Comparison of ENCODE assay signal across 1 cellular context in the genomic region with DNA sequence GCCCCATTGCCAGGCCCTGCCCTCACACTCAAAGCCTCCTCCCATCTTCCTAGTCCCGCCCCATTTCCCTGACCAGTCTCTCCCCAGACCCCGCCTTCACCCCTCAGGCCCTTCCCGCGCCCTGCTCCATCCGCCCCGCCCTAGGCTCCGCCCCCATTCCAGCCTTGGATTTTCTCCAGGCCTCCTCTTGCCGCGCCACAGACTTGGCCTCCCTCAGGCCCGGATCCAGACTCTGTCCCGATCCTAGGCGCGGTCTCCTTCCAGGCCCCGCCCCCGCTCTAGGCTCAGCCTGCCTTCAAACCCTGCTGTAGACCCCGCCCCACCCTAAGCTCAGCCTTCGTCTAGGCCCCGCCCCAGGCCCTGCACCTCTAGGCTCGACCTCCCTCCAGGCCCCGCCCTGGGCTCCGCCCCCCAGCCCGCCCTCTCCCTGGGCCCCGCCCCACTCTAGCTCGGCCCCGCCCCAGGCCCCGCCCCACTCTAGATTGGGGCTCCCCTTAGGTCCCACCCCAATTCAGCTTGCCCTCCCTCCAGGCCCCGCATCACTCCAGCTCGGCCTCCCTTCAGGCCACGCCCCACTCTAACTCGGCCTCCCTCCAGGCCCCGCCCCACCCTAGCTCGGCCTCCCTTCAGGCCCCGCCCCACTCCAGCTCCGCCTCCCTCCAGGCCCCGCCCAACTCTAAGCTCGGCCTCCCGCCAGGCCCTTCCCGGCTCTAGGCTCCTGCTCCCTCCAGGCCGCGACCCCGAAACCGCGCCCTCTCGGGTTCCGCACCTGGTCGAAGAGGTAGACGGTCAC.
A peak's percentile ranks its signal among the peaks of the same experiment; 100 is the strongest.
TF ChIP-seq lines count a peak whose summit lies in the region.

No MANE protein-coding gene starts in this region.

TF ChIP-seq in K562, 482 proteins besides CTCF, POLR2A, EP300 and RAD21 (continues in another document):
- TF ChIP-seq THRAP3 (IDR thresholded peaks at IDR 0.05; ENCODE audit: borderline replicate concordance) (no peak), ZNF764 (CRISPR knock-in tag; IDR thresholded peaks at IDR 0.05; ENCODE audit: low read depth) (no peak), GABPA (tag; conservative IDR thresholded peaks at IDR 0.05; ENCODE audit: low read depth) (no peak), RBM15 (IDR thresholded peaks at IDR 0.05; ENCODE audit: insufficient read depth, low read length) (no peak), ZSCAN29 (IDR thresholded peaks at IDR 0.05) (no peak), ZNF184 (CRISPR knock-in tag; IDR thresholded peaks at IDR 0.05) (no peak), TBL1XR1 (IDR thresholded peaks at IDR 0.05; ENCODE audit: low read length in 2 of 2) (no peak), PYGO2 (tag; IDR thresholded peaks at IDR 0.05) (no peak), MEIS2 (IDR thresholded peaks at IDR 0.05; ENCODE audit: partially characterized antibody) (no peak), ZBTB8A (IDR thresholded peaks at IDR 0.05; ENCODE audit: partially characterized antibody) (no peak), ETV5 (CRISPR knock-in tag; IDR thresholded peaks at IDR 0.05; ENCODE audit: low read depth) (no peak), NCOA6 (IDR thresholded peaks at IDR 0.05) (no peak), DACH1 (IDR thresholded peaks at IDR 0.05; ENCODE audit: partially characterized antibody) (no peak), ZNF644 (tag; IDR thresholded peaks at IDR 0.05; ENCODE audit: low read depth) (no peak), ZNF76 (CRISPR knock-in tag; IDR thresholded peaks at IDR 0.05; ENCODE audit: borderline replicate concordance) (no peak), ZNF589 (CRISPR knock-in tag; IDR thresholded peaks at IDR 0.05; ENCODE audit: low read depth) (0 out of 2 replicates have a peak, but pooled peaks have one; percentile 23), JUN (IDR thresholded peaks at IDR 0.05; ENCODE audit: borderline replicate concordance, low read depth, low read length) (no peak), JUN (CRISPR knock-in tag; IDR thresholded peaks at IDR 0.05; ENCODE audit: borderline replicate concordance) (no peak), TAF1 (IDR thresholded peaks at IDR 0.05; ENCODE audit: control insufficient read depth, extremely low read depth, insufficient read depth, low read length, severe bottlenecking) (peak; percentile 23), ZNF124 (CRISPR knock-in tag; IDR thresholded peaks at IDR 0.05) (no peak), U2AF1 (optimal IDR thresholded peaks at IDR 0.05; ENCODE audit: low read depth, low read length) (no peak), CREM (IDR thresholded peaks at IDR 0.05; ENCODE audit: low read depth) (peak; percentile 3), ZNF444 (CRISPR knock-in tag; IDR thresholded peaks at IDR 0.05) (no peak), RBM25 (IDR thresholded peaks at IDR 0.05; ENCODE audit: low read depth, low read length, severe bottlenecking) (no peak), HMGN3 (IDR thresholded peaks at IDR 0.05; ENCODE audit: borderline replicate concordance, extremely low read depth, insufficient read length, low read depth, low read length) (peak; percentile 62), HDGF (IDR thresholded peaks at IDR 0.05) (peak; percentile 99), MCM2 (IDR thresholded peaks at IDR 0.05; ENCODE audit: low read depth) (no peak)
- TF ChIP-seq, protein P1, sequence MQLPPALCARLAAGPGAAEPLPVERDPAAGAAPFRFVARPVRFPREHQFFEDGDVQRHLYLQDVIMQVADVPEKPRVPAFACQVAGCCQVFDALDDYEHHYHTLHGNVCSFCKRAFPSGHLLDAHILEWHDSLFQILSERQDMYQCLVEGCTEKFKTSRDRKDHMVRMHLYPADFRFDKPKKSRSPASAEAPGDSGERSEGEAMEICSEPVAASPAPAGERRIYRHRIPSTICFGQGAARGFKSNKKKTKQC (CRISPR knock-in tag; IDR thresholded peaks at IDR 0.05) = no peak
- TF ChIP-seq, protein P2, sequence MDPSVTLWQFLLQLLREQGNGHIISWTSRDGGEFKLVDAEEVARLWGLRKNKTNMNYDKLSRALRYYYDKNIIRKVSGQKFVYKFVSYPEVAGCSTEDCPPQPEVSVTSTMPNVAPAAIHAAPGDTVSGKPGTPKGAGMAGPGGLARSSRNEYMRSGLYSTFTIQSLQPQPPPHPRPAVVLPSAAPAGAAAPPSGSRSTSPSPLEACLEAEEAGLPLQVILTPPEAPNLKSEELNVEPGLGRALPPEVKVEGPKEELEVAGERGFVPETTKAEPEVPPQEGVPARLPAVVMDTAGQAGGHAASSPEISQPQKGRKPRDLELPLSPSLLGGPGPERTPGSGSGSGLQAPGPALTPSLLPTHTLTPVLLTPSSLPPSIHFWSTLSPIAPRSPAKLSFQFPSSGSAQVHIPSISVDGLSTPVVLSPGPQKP (CRISPR knock-in tag; IDR thresholded peaks at IDR 0.05) = no peak
- TF ChIP-seq, protein P3, sequence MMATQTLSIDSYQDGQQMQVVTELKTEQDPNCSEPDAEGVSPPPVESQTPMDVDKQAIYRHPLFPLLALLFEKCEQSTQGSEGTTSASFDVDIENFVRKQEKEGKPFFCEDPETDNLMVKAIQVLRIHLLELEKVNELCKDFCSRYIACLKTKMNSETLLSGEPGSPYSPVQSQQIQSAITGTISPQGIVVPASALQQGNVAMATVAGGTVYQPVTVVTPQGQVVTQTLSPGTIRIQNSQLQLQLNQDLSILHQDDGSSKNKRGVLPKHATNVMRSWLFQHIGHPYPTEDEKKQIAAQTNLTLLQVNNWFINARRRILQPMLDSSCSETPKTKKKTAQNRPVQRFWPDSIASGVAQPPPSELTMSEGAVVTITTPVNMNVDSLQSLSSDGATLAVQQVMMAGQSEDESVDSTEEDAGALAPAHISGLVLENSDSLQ (IDR thresholded peaks at IDR 0.05) = peak; percentile 60; the same call in 1 of the 2 replicates
- TF ChIP-seq, protein P4, sequence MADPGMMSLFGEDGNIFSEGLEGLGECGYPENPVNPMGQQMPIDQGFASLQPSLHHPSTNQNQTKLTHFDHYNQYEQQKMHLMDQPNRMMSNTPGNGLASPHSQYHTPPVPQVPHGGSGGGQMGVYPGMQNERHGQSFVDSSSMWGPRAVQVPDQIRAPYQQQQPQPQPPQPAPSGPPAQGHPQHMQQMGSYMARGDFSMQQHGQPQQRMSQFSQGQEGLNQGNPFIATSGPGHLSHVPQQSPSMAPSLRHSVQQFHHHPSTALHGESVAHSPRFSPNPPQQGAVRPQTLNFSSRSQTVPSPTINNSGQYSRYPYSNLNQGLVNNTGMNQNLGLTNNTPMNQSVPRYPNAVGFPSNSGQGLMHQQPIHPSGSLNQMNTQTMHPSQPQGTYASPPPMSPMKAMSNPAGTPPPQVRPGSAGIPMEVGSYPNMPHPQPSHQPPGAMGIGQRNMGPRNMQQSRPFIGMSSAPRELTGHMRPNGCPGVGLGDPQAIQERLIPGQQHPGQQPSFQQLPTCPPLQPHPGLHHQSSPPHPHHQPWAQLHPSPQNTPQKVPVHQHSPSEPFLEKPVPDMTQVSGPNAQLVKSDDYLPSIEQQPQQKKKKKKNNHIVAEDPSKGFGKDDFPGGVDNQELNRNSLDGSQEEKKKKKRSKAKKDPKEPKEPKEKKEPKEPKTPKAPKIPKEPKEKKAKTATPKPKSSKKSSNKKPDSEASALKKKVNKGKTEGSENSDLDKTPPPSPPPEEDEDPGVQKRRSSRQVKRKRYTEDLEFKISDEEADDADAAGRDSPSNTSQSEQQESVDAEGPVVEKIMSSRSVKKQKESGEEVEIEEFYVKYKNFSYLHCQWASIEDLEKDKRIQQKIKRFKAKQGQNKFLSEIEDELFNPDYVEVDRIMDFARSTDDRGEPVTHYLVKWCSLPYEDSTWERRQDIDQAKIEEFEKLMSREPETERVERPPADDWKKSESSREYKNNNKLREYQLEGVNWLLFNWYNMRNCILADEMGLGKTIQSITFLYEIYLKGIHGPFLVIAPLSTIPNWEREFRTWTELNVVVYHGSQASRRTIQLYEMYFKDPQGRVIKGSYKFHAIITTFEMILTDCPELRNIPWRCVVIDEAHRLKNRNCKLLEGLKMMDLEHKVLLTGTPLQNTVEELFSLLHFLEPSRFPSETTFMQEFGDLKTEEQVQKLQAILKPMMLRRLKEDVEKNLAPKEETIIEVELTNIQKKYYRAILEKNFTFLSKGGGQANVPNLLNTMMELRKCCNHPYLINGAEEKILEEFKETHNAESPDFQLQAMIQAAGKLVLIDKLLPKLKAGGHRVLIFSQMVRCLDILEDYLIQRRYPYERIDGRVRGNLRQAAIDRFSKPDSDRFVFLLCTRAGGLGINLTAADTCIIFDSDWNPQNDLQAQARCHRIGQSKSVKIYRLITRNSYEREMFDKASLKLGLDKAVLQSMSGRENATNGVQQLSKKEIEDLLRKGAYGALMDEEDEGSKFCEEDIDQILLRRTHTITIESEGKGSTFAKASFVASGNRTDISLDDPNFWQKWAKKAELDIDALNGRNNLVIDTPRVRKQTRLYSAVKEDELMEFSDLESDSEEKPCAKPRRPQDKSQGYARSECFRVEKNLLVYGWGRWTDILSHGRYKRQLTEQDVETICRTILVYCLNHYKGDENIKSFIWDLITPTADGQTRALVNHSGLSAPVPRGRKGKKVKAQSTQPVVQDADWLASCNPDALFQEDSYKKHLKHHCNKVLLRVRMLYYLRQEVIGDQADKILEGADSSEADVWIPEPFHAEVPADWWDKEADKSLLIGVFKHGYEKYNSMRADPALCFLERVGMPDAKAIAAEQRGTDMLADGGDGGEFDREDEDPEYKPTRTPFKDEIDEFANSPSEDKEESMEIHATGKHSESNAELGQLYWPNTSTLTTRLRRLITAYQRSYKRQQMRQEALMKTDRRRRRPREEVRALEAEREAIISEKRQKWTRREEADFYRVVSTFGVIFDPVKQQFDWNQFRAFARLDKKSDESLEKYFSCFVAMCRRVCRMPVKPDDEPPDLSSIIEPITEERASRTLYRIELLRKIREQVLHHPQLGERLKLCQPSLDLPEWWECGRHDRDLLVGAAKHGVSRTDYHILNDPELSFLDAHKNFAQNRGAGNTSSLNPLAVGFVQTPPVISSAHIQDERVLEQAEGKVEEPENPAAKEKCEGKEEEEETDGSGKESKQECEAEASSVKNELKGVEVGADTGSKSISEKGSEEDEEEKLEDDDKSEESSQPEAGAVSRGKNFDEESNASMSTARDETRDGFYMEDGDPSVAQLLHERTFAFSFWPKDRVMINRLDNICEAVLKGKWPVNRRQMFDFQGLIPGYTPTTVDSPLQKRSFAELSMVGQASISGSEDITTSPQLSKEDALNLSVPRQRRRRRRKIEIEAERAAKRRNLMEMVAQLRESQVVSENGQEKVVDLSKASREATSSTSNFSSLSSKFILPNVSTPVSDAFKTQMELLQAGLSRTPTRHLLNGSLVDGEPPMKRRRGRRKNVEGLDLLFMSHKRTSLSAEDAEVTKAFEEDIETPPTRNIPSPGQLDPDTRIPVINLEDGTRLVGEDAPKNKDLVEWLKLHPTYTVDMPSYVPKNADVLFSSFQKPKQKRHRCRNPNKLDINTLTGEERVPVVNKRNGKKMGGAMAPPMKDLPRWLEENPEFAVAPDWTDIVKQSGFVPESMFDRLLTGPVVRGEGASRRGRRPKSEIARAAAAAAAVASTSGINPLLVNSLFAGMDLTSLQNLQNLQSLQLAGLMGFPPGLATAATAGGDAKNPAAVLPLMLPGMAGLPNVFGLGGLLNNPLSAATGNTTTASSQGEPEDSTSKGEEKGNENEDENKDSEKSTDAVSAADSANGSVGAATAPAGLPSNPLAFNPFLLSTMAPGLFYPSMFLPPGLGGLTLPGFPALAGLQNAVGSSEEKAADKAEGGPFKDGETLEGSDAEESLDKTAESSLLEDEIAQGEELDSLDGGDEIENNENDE (IDR thresholded peaks at IDR 0.05; ENCODE audit: low read depth, low read length) = no peak
- TF ChIP-seq, protein P5, sequence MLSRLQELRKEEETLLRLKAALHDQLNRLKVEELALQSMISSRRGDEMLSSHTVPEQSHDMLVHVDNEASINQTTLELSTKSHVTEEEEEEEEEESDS (CRISPR knock-in tag; IDR thresholded peaks at IDR 0.05) = no peak
- TF ChIP-seq, protein P6, sequence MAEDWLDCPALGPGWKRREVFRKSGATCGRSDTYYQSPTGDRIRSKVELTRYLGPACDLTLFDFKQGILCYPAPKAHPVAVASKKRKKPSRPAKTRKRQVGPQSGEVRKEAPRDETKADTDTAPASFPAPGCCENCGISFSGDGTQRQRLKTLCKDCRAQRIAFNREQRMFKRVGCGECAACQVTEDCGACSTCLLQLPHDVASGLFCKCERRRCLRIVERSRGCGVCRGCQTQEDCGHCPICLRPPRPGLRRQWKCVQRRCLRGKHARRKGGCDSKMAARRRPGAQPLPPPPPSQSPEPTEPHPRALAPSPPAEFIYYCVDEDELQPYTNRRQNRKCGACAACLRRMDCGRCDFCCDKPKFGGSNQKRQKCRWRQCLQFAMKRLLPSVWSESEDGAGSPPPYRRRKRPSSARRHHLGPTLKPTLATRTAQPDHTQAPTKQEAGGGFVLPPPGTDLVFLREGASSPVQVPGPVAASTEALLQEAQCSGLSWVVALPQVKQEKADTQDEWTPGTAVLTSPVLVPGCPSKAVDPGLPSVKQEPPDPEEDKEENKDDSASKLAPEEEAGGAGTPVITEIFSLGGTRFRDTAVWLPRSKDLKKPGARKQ (CRISPR knock-in tag; IDR thresholded peaks at IDR 0.05) = no peak
- TF ChIP-seq, protein P7, sequence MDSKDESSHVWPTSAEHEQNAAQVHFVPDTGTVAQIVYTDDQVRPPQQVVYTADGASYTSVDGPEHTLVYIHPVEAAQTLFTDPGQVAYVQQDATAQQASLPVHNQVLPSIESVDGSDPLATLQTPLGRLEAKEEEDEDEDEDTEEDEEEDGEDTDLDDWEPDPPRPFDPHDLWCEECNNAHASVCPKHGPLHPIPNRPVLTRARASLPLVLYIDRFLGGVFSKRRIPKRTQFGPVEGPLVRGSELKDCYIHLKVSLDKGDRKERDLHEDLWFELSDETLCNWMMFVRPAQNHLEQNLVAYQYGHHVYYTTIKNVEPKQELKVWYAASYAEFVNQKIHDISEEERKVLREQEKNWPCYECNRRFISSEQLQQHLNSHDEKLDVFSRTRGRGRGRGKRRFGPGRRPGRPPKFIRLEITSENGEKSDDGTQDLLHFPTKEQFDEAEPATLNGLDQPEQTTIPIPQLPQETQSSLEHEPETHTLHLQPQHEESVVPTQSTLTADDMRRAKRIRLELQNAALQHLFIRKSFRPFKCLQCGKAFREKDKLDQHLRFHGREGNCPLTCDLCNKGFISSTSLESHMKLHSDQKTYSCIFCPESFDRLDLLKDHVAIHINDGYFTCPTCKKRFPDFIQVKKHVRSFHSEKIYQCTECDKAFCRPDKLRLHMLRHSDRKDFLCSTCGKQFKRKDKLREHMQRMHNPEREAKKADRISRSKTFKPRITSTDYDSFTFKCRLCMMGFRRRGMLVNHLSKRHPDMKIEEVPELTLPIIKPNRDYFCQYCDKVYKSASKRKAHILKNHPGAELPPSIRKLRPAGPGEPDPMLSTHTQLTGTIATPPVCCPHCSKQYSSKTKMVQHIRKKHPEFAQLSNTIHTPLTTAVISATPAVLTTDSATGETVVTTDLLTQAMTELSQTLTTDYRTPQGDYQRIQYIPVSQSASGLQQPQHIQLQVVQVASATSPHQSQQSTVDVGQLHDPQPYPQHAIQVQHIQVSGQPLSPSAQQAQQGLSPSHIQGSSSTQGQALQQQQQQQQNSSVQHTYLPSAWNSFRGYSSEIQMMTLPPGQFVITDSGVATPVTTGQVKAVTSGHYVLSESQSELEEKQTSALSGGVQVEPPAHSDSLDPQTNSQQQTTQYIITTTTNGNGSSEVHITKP (IDR thresholded peaks at IDR 0.05; ENCODE audit: partially characterized antibody) = no peak
